23 cellular contexts compared by ENCODE assay signal in genomic region chr11:6285019-6285418, GRCh38. TPM values are rescaled to one million over a fixed set of nuclear protein-coding genes. Genes with fewer than 3 reads are reported as not detected.
"Had no signal": no experiment of that assay in that cellular context is flagged by ENCODE, and none has a peak within 500 bp of the region (broad histone marks: within the 10 kb centered on the region; RNA-seq: fewer than 3 reads in every experiment).

No MANE protein-coding gene starts in this region.

- H3K36me3 Mint-ChIP-seq: immature natural killer cell; naive thymus-derived CD4-positive, alpha-beta T cell; stimulated activated memory B cell treated with anti-CD40 and anti-IgM and Interleukin-4, amounts not matched to agents 10 μg/mL and 1 μg/mL and 100 μg/mL, for 72 hours had no signal

- H3K4me3 Mint-ChIP-seq: immature natural killer cell; naive thymus-derived CD4-positive, alpha-beta T cell; nephron progenitor cell; stimulated activated memory B cell treated with anti-CD40 and anti-IgM and Interleukin-4, amounts not matched to agents 10 μg/mL and 1 μg/mL and 100 μg/mL, for 72 hours; stimulated activated naive CD8-positive, alpha-beta T cell treated with anti-CD3 and anti-CD28 coated beads, Interleukin-15, Interleukin-2, amounts not matched to agents 100 ng/mL and 50 ng/mL, for 24 hours had no signal

- H3K9me3 Mint-ChIP-seq: immature natural killer cell; naive thymus-derived CD4-positive, alpha-beta T cell; nephron progenitor cell; stimulated activated memory B cell treated with anti-CD40 and anti-IgM and Interleukin-4, amounts not matched to agents 10 μg/mL and 1 μg/mL and 100 μg/mL, for 72 hours; stimulated activated naive CD8-positive, alpha-beta T cell treated with anti-CD3 and anti-CD28 coated beads, Interleukin-15, Interleukin-2, amounts not matched to agents 100 ng/mL and 50 ng/mL, for 24 hours had no signal

- DNase-seq: effector memory CD4-positive, alpha-beta T cell; gastrocnemius medialis; immature natural killer cell; mesendoderm; naive thymus-derived CD4-positive, alpha-beta T cell; nephron progenitor cell; right lobe of liver; spleen; stimulated activated CD4-positive, alpha-beta T cell treated with anti-CD3 and anti-CD28 coated beads, Interleukin-15, amount 100 ng/mL, for 24 hours; stimulated activated CD4-positive, alpha-beta T cell treated with anti-CD3 and anti-CD28 coated beads, Interleukin-1b, Interleukin-23, amount 100 ng/mL, for 48 hours; stimulated activated CD4-positive, alpha-beta T cell treated with anti-CD3 and anti-CD28 coated beads, Interleukin-4, amount 100 ng/mL, for 24 hours; tibial artery had no signal

- H3K27me3 ChIP-seq: gastrocnemius medialis, right lobe of liver had no signal

- H3K27ac Mint-ChIP-seq: immature natural killer cell; naive thymus-derived CD4-positive, alpha-beta T cell; nephron progenitor cell; stimulated activated memory B cell treated with anti-CD40 and anti-IgM and Interleukin-4, amounts not matched to agents 10 μg/mL and 1 μg/mL and 100 μg/mL, for 72 hours; stimulated activated naive CD8-positive, alpha-beta T cell treated with anti-CD3 and anti-CD28 coated beads, Interleukin-15, Interleukin-2, amounts not matched to agents 100 ng/mL and 50 ng/mL, for 24 hours had no signal

- H3K4me1 Mint-ChIP-seq: immature natural killer cell; stimulated activated memory B cell treated with anti-CD40 and anti-IgM and Interleukin-4, amounts not matched to agents 10 μg/mL and 1 μg/mL and 100 μg/mL, for 72 hours had no signal

- H3K9me3 ChIP-seq: esophagus muscularis mucosa, gastrocnemius medialis, right lobe of liver, spleen, tibial artery had no signal

- ATAC-seq: gastrocnemius medialis; naive thymus-derived CD4-positive, alpha-beta T cell; right lobe of liver; stimulated activated memory B cell treated with anti-CD40 and anti-IgM and Interleukin-4, amounts not matched to agents 10 μg/mL and 1 μg/mL and 100 μg/mL, for 72 hours had no signal

- H3K36me3 ChIP-seq: esophagus muscularis mucosa, gastrocnemius medialis, right lobe of liver, spleen, tibial artery had no signal

- H3K4me1 ChIP-seq: esophagus muscularis mucosa, gastrocnemius medialis, right lobe of liver, spleen, tibial artery had no signal

- H3K27ac ChIP-seq: epithelial cell of prostate, esophagus muscularis mucosa, gastrocnemius medialis, right lobe of liver, spleen, tibial artery had no signal

- H3K4me3 ChIP-seq: esophagus muscularis mucosa, gastrocnemius medialis, right lobe of liver, spleen, tibial artery had no signal

RNA-seq across cellular contexts. Expression of gene CCKBR, which starts 25.4 kb away (rescaled TPM):
- total RNA-seq: esophagus muscularis mucosa; gastrocnemius medialis; liver; lung microvascular endothelial cell; naive thymus-derived CD4-positive, alpha-beta T cell; osteocyte; posterior vena cava; right lobe of liver; skeletal muscle tissue; spleen; ureter had no signal
- polyA plus RNA-seq: immature natural killer cell; keratinocyte; liver; naive thymus-derived CD4-positive, alpha-beta T cell; spleen had no signal

RNA-seq across cellular contexts. Expression of gene CAVIN3, which starts 35.3 kb away (rescaled TPM):
- polyA plus RNA-seq: immature natural killer cell; naive thymus-derived CD4-positive, alpha-beta T cell had no signal

RNA-seq across cellular contexts. Expression of gene CNGA4, which starts 46.1 kb away (rescaled TPM):
- total RNA-seq: esophagus muscularis mucosa, gastrocnemius medialis, liver, lung microvascular endothelial cell, osteocyte, posterior vena cava, skeletal muscle tissue had no signal
- polyA plus RNA-seq: immature natural killer cell; naive thymus-derived CD4-positive, alpha-beta T cell had no signal
